Comparison of ENCODE assay signal across 39 cellular contexts in the genomic region with DNA sequence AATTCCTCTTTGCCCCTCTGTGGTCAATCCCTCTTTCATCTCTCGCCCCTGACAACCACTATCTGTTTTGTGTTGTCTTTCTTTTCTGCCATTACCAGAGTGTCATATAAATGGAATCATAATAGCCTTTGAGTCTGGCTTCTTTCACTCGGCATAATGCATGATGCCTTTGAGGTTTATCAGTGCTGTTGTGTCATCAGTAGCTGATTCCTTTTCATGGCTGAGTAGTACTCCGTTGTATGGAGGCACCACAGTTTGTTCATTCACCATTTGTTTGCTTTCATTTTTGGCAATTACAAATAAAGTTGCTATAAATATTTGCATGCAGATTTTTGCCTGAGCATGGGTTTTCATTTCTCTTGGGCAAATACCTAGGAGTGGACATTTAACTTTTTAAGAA. TPM values are rescaled to one million over a fixed set of nuclear protein-coding genes. Genes with fewer than 3 reads are reported as not detected.
"Had no signal": no experiment of that assay in that cellular context is flagged by ENCODE, and none has a peak within 500 bp of the region (broad histone marks: within the 10 kb centered on the region; RNA-seq: fewer than 3 reads in every experiment).

No MANE protein-coding gene starts in this region.

- H3K36me3 ChIP-seq: MG63 had no signal

- H3K9me3 ChIP-seq: MG63 had no signal

- DNase-seq: Karpas-422, Kasumi-1, MG63, MM.1S, MV-4-11, NCI-H1048, NCI-H1092, NCI-H1092 treated with DMSO at 0.1 percent for 48 hours, NCI-H1105, NCI-H1105 treated with DMSO at 0.1 percent for 48 hours, NCI-H1417, NCI-H1417 treated with DMSO at 0.1 percent for 48 hours, NCI-H1436, NCI-H1436 treated with DMSO at 0.1 percent for 48 hours, NCI-H146, NCI-H1694, NCI-H1694 treated with DMSO at 0.1 percent for 48 hours, NCI-H187, NCI-H187 treated with DMSO at 0.1 percent for 48 hours, NCI-H1930, NCI-H2029, NCI-H2029 treated with DMSO at 0.1 percent for 48 hours, NCI-H2081, NCI-H2081 treated with DMSO at 0.1 percent for 48 hours, NCI-H2107, NCI-H2171, NCI-H2171 treated with DMSO at 0.1 percent for 48 hours, NCI-H2227 treated with DMSO at 0.1 percent for 48 hours, NCI-H226, NCI-H345, NCI-H446, NCI-H446 treated with DMSO at 0.1 percent for 48 hours, NCI-H510A, NCI-H510A treated with DMSO at 0.1 percent for 48 hours, NCI-H524 had no signal

- H3K4me3 ChIP-seq: MG63 had no signal

- H3K27me3 ChIP-seq: MG63 had no signal

RNA-seq across cellular contexts. Expression of gene WSCD2, which starts 47.2 kb away (rescaled TPM):
- total RNA-seq: LHCN-M2, M059J, MCF 10A, NCI-H460 had no signal
